ENCODE assay signal across 25 cellular contexts in genomic region chr17:14664511-14664910, GRCh38.
"Had no signal": no experiment of that assay in that cellular context is flagged by ENCODE, and none has a peak within 500 bp of the region (broad histone marks: within the 10 kb centered on the region; RNA-seq: fewer than 3 reads in every experiment).

No MANE protein-coding gene starts in this region.

- H3K27me3 ChIP-seq: esophagus muscularis mucosa, foreskin keratinocyte, gastroesophageal sphincter, hepatocyte, left lung, ovary, right lobe of liver, tibial nerve, upper lobe of right lung, uterus had no signal

- DNase-seq: effector CD8-positive, alpha-beta T cell; foreskin keratinocyte; heart left ventricle; left cardiac atrium; left lung; mammary epithelial cell; naive thymus-derived CD8-positive, alpha-beta T cell; nephron progenitor cell; occipital lobe; ovary; right lobe of liver; small intestine; stimulated activated CD4-positive, alpha-beta T cell treated with anti-CD3 and anti-CD28 coated beads, Interleukin-15, amount 100 ng/mL, for 24 hours; stimulated activated CD4-positive, alpha-beta T cell treated with anti-CD3 and anti-CD28 coated beads, Interleukin-2, amount 100 ng/mL, for 48 hours; stimulated activated naive B cell treated with anti-CD40 and anti-IgM and Interleukin-4, amounts not matched to agents 10 μg/mL and 1 μg/mL and 100 μg/mL, for 72 hours; upper lobe of right lung; uterus had no signal

- H3K4me3 ChIP-seq: esophagus muscularis mucosa, gastroesophageal sphincter, heart left ventricle, hepatocyte, left lung, ovary, right lobe of liver, thoracic aorta, tibial nerve, upper lobe of right lung, uterus had no signal

- H3K27ac Mint-ChIP-seq: dendritic cell treated with granulocyte-macrophage colony-stimulating factor and Interleukin-4, amounts not matched to agents 40 ng/mL and 50 ng/mL, for 4 days; naive thymus-derived CD8-positive, alpha-beta T cell; progenitor cell of endocrine pancreas; stimulated activated naive B cell treated with anti-CD40 and anti-IgM and Interleukin-4, amounts not matched to agents 10 μg/mL and 1 μg/mL and 100 μg/mL, for 72 hours; stimulated activated naive CD8-positive, alpha-beta T cell treated with anti-CD3 and anti-CD28 coated beads, Interleukin-15, Interleukin-2, amounts not matched to agents 100 ng/mL and 50 ng/mL, for 24 hours had no signal

- H3K4me1 Mint-ChIP-seq: stimulated activated naive B cell treated with anti-CD40 and anti-IgM and Interleukin-4, amounts not matched to agents 10 μg/mL and 1 μg/mL and 100 μg/mL, for 72 hours had no signal

- H3K79me2 ChIP-seq: hepatocyte had no signal

- H3K27me3 Mint-ChIP-seq: dendritic cell treated with granulocyte-macrophage colony-stimulating factor and Interleukin-4, amounts not matched to agents 40 ng/mL and 50 ng/mL, for 4 days had no signal

- H3K9me3 Mint-ChIP-seq: dendritic cell treated with granulocyte-macrophage colony-stimulating factor and Interleukin-4, amounts not matched to agents 40 ng/mL and 50 ng/mL, for 4 days; nephron progenitor cell; stimulated activated naive B cell treated with anti-CD40 and anti-IgM and Interleukin-4, amounts not matched to agents 10 μg/mL and 1 μg/mL and 100 μg/mL, for 72 hours; stimulated activated naive CD8-positive, alpha-beta T cell treated with anti-CD3 and anti-CD28 coated beads, Interleukin-15, Interleukin-2, amounts not matched to agents 100 ng/mL and 50 ng/mL, for 24 hours had no signal

- H3K4me3 Mint-ChIP-seq: dendritic cell treated with granulocyte-macrophage colony-stimulating factor and Interleukin-4, amounts not matched to agents 40 ng/mL and 50 ng/mL, for 4 days; naive thymus-derived CD8-positive, alpha-beta T cell; nephron progenitor cell; stimulated activated naive B cell treated with anti-CD40 and anti-IgM and Interleukin-4, amounts not matched to agents 10 μg/mL and 1 μg/mL and 100 μg/mL, for 72 hours; stimulated activated naive CD8-positive, alpha-beta T cell treated with anti-CD3 and anti-CD28 coated beads, Interleukin-15, Interleukin-2, amounts not matched to agents 100 ng/mL and 50 ng/mL, for 24 hours had no signal

- H3K4me1 ChIP-seq: esophagus muscularis mucosa, foreskin keratinocyte, gastroesophageal sphincter, heart left ventricle, left lung, right lobe of liver, tibial nerve, upper lobe of right lung, uterus had no signal

- H3K9me3 ChIP-seq: esophagus muscularis mucosa, gastroesophageal sphincter, heart left ventricle, left lung, ovary, right lobe of liver, thoracic aorta, tibial nerve, upper lobe of right lung, uterus had no signal

- H3K27ac ChIP-seq: esophagus muscularis mucosa, foreskin keratinocyte, gastroesophageal sphincter, heart left ventricle, hepatocyte, left lung, ovary, right lobe of liver, thoracic aorta, tibial nerve, upper lobe of right lung, uterus had no signal

- H3K36me3 ChIP-seq: esophagus muscularis mucosa, gastroesophageal sphincter, heart left ventricle, left lung, ovary, right lobe of liver, thoracic aorta, tibial nerve, upper lobe of right lung, uterus had no signal

- H2AFZ ChIP-seq: hepatocyte had no signal

- H3K36me3 Mint-ChIP-seq: naive thymus-derived CD8-positive, alpha-beta T cell; stimulated activated naive B cell treated with anti-CD40 and anti-IgM and Interleukin-4, amounts not matched to agents 10 μg/mL and 1 μg/mL and 100 μg/mL, for 72 hours had no signal

- H3K4me2 ChIP-seq: hepatocyte had no signal

- ATAC-seq: foreskin keratinocyte; gastroesophageal sphincter; heart left ventricle; left cardiac atrium; left lung; naive thymus-derived CD8-positive, alpha-beta T cell; right lobe of liver; stimulated activated naive B cell treated with anti-CD40 and anti-IgM and Interleukin-4, amounts not matched to agents 10 μg/mL and 1 μg/mL and 100 μg/mL, for 72 hours; upper lobe of right lung had no signal
